In genomic region chr14:76647699-76648298, GRCh38 we compare ENCODE assay signal across 8 cellular contexts.
DNase-seq lines count a peak whose midpoint lies in the region; ATAC-seq, FAIRE-seq and TF ChIP-seq lines count a peak whose summit lies in the region.

No MANE protein-coding gene starts in this region.

- 54% methylated on average over 7 of the region's 7 CpGs for WGBS in GM12878 (ENCODE audit: insufficient coverage, insufficient replicate concordance, low lambda C conversion rate, missing lambda C conversion rate)

- TF ChIP-seq EP300 in GM12878 (IDR thresholded peaks at IDR 0.05; ENCODE audit: borderline replicate concordance in 1 of 2, control insufficient read depth in 1 of 2, low read depth in 2 of 2, low read length in 2 of 2), result no peak

- POLR2A ChIA-PET in activated CD4-positive, alpha-beta T cell treated with anti-CD3 and anti-CD28 coated beads for 36 hours (lab: Charles Lee), result no interaction called here
- POLR2A ChIA-PET in GM12878 (lab: Charles Lee), result no interaction called here

- H3K27ac ChIP-seq in GM12878 (ENCODE audit: control insufficient read depth, insufficient read depth), result no peak overlapping the region

- ATAC-seq in activated CD4-positive, alpha-beta T cell treated with anti-CD3 and anti-CD28 coated beads for 36 hours, result peak; percentile 53
- ATAC-seq in HG03354 (IDR thresholded peaks at IDR 0.05; ENCODE audit: poor library complexity, severe bottlenecking, unreplicated experiment), result peak; percentile 48
- ATAC-seq in GM12878, result peak; percentile 94
- ATAC-seq in stimulated activated naive CD8-positive, alpha-beta T cell treated with anti-CD3 and anti-CD28 coated beads, Interleukin-15, Interleukin-2, amounts not matched to agents 100 U/mL and 50 U/mL, for 24 hours, result no peak
- no peak for ATAC-seq in HG02763 (IDR thresholded peaks at IDR 0.05; ENCODE audit: unreplicated experiment)

- H3K9me3 ChIP-seq in GM12878 (replicated peaks; ENCODE audit: control insufficient read depth, insufficient read depth, low read length), result no peaks in the 10 kb centered on the region

- H3K27me3 ChIP-seq in GM12878 (replicated peaks in 1 of 2; ENCODE audit: control insufficient read depth in 2 of 2, insufficient read depth in 2 of 2, low read length in 1 of 2), result no peaks in the 10 kb centered on the region

- no peaks in the 10 kb centered on the region for H3K36me3 Mint-ChIP-seq in activated CD4-positive, alpha-beta T cell treated with anti-CD3 and anti-CD28 coated beads for 36 hours (ENCODE audit: low read depth)

- no peaks in the 10 kb centered on the region for H3K79me2 ChIP-seq in GM12878 (ENCODE audit: control insufficient read depth, insufficient read depth, low read length)

- RAD21 ChIA-PET in GM12878 (lab: Charles Lee; ENCODE audit: unreplicated experiment), result interaction anchor here (0.7 to 1.4 kb wide), 5 partner anchors 34 to 939 kb away, joined by 3 to 4 read pairs (median 3); no protein-coding TSS in a partner anchor

- TF ChIP-seq CTCF in GM12878 (IDR thresholded peaks at IDR 0.05 in 2 of 3, conservative IDR thresholded peaks at IDR 0.05 in 1 of 3; ENCODE audit: control insufficient read depth in 2 of 3, extremely low read depth in 1 of 3, insufficient read depth in 1 of 3, low read depth in 3 of 3, low read length in 3 of 3), result peak; percentile 75 to 88 (median 87)

- DNase-seq in activated CD4-positive, alpha-beta T cell treated with anti-CD3 and anti-CD28 coated beads for 36 hours, result peak; percentile 37
- DNase-seq in activated CD4-positive, alpha-beta T cell treated with anti-CD3 and anti-CD28 coated beads, Interleukin-2, amount 50 U/mL, for 4 hours, result no peak
- peak; percentile 7 for DNase-seq in NCI-H774 (lab: John Stamatoyannopoulos, UW)
- DNase-seq in GM12878 (ENCODE audit: low read depth, low spot score), result no peak
- peak; percentile 85 for DNase-seq in iPS-NIHi7 (ENCODE audit: extremely low spot score)
- peak; percentile 5 for DNase-seq in stimulated activated naive CD8-positive, alpha-beta T cell treated with anti-CD3 and anti-CD28 coated beads, Interleukin-15, Interleukin-2, amounts not matched to agents 100 U/mL and 50 U/mL, for 24 hours

- intact Hi-C loops in activated CD4-positive, alpha-beta T cell treated with anti-CD3 and anti-CD28 coated beads for 36 hours (cut with DNase I, micrococcal nuclease), result loop anchor here (1.0 to 2.0 kb wide), 3 partner anchors 191 to 597 kb away; no protein-coding TSS in a partner anchor
- intact Hi-C loops in GM12878 (cut with micrococcal nuclease; ENCODE audit: unreplicated experiment), result loop anchor here (1.0 to 10.0 kb wide), 3 partner anchors 263 to 935 kb away; no protein-coding TSS in a partner anchor

- no peak for TF ChIP-seq POLR2A in GM12878 (IDR thresholded peaks at IDR 0.05; ENCODE audit: low read depth, low read length)

- no peak overlapping the region for H3K4me2 ChIP-seq in GM12878 (ENCODE audit: control insufficient read depth, insufficient read depth)

- peaks cover 4% of the 10 kb centered on the region for H3K27me3 Mint-ChIP-seq in activated CD4-positive, alpha-beta T cell treated with anti-CD3 and anti-CD28 coated beads for 36 hours

- H2AFZ ChIP-seq in GM12878 (ENCODE audit: control insufficient read depth, low read depth, low read length), result no peak overlapping the region

- H3K4me3 ChIP-seq in GM12878, result no peak overlapping the region

- in situ Hi-C loops in GM12878 (cut with MboI), result loop anchor here (5.0 kb wide), 2 partner anchors 190 to 595 kb away; no protein-coding TSS in a partner anchor

- no peak overlapping the region for H3K4me3 Mint-ChIP-seq in activated CD4-positive, alpha-beta T cell treated with anti-CD3 and anti-CD28 coated beads for 36 hours

- peak; percentile 71 for TF ChIP-seq RAD21 in GM12878 (IDR thresholded peaks at IDR 0.05; ENCODE audit: insufficient read depth, low read depth, low read length)

- no peaks in the 10 kb centered on the region for H4K20me1 ChIP-seq in GM12878 (ENCODE audit: control insufficient read depth, insufficient read depth)

- H3K27ac Mint-ChIP-seq in activated CD4-positive, alpha-beta T cell treated with anti-CD3 and anti-CD28 coated beads for 36 hours, result no peak overlapping the region

- BruUV-seq in GM12878 (replicated peaks; lab: Mats Ljungman, UMichigan), result no TSS peak

- SMC1A ChIA-PET in GM12878 (lab: Charles Lee; ENCODE audit: uncharacterized antibody, unreplicated experiment), result interaction anchor here (0.7 to 1.6 kb wide), 4 partner anchors 13 to 482 kb away, joined by 3 to 4 read pairs (median 3); no protein-coding TSS in a partner anchor

- H3K36me3 ChIP-seq in GM12878 (ENCODE audit: control insufficient read depth in 2 of 2, insufficient read depth in 2 of 2, low read length in 1 of 2), result no peaks in the 10 kb centered on the region

- no peak overlapping the region for H3K9ac ChIP-seq in GM12878 (ENCODE audit: control insufficient read depth, insufficient read depth, low read length)

- H3K4me1 Mint-ChIP-seq in activated CD4-positive, alpha-beta T cell treated with anti-CD3 and anti-CD28 coated beads for 36 hours, result no peaks in the 10 kb centered on the region

- H3K4me1 ChIP-seq in GM12878 (ENCODE audit: control insufficient read depth, insufficient read depth, low read length), result no peaks in the 10 kb centered on the region

- FAIRE-seq in GM12878 (lab: Jason Lieb, UNC), result peak; percentile 92

- CTCF ChIA-PET in activated CD4-positive, alpha-beta T cell treated with anti-CD3 and anti-CD28 coated beads for 36 hours (lab: Charles Lee), result interaction anchor here (0.6 to 2.0 kb wide), 9 partner anchors 12 to 205 kb away, joined by 3 to 8 read pairs (median 4); no protein-coding TSS in a partner anchor
- CTCF ChIA-PET in GM12878 (lab: Yijun Ruan, JAX), result interaction anchor here (0.6 to 4.5 kb wide), 23 partner anchors 11 to 939 kb away, joined by 3 to 38 read pairs (median 3); no protein-coding TSS in a partner anchor

- no peaks in the 10 kb centered on the region for H3K9me3 Mint-ChIP-seq in activated CD4-positive, alpha-beta T cell treated with anti-CD3 and anti-CD28 coated beads for 36 hours (ENCODE audit: low read depth)

TF ChIP-seq in GM12878, 131 proteins besides CTCF, POLR2A, EP300 and RAD21:
- TF ChIP-seq PKNOX1 (IDR thresholded peaks at IDR 0.05) (no peak), SMC3 (IDR thresholded peaks at IDR 0.05; ENCODE audit: borderline replicate concordance, low read length) (peak; percentile 43; the same call in 1 of the 2 replicates), YY1 (IDR thresholded peaks at IDR 0.05; ENCODE audit: low read depth, low read length) (peak; percentile 52; the same call in 1 of the 2 replicates), CEBPZ (IDR thresholded peaks at IDR 0.05; ENCODE audit: low read depth, low read length) (no peak), RELB (IDR thresholded peaks at IDR 0.05; ENCODE audit: low read depth) (0 out of 2 replicates have a peak, but pooled peaks have one; percentile 15)

Comparison
In these comparisons a context has a peak if more than half of its experiments do, and no peak if none do; other contexts are left out.
1. DNase-seq: peak in activated CD4-positive, alpha-beta T cell treated with anti-CD3 and anti-CD28 coated beads for 36 hours (single experiment), NCI-H774 (single experiment), iPS-NIHi7 (single experiment) and stimulated activated naive CD8-positive, alpha-beta T cell treated with anti-CD3 and anti-CD28 coated beads, Interleukin-15, Interleukin-2, amounts not matched to agents 100 U/mL and 50 U/mL, for 24 hours (single experiment); none in activated CD4-positive, alpha-beta T cell treated with anti-CD3 and anti-CD28 coated beads, Interleukin-2, amount 50 U/mL, for 4 hours (0 of 2) and GM12878 (single experiment).
2. ATAC-seq: peak in activated CD4-positive, alpha-beta T cell treated with anti-CD3 and anti-CD28 coated beads for 36 hours (single experiment), HG03354 (single experiment) and GM12878 (single experiment); none in stimulated activated naive CD8-positive, alpha-beta T cell treated with anti-CD3 and anti-CD28 coated beads, Interleukin-15, Interleukin-2, amounts not matched to agents 100 U/mL and 50 U/mL, for 24 hours (single experiment) and HG02763 (single experiment).